In genomic region chr2:229800997-229801754, GRCh38 we compare ENCODE assay signal across 8 cellular contexts.
DNase-seq lines count a peak whose midpoint lies in the region; ATAC-seq, FAIRE-seq and TF ChIP-seq lines count a peak whose summit lies in the region.

No MANE protein-coding gene starts in this region.

- no peak for TF ChIP-seq POLR2A in GM12878 (IDR thresholded peaks at IDR 0.05; ENCODE audit: low read depth, low read length)

- SMC1A ChIA-PET in GM12878 (lab: Charles Lee; ENCODE audit: uncharacterized antibody, unreplicated experiment): interaction anchor here (0.6 to 2.4 kb wide), 31 partner anchors 9 to 359 kb away, joined by 3 to 42 read pairs (median 4); partner anchors contain the start of genes FBXO36 and TRIP12

- TF ChIP-seq CTCF in CD8-positive, alpha-beta T cell (IDR thresholded peaks at IDR 0.05): peak; percentile 87
- TF ChIP-seq CTCF in GM12878 (IDR thresholded peaks at IDR 0.05 in 2 of 3, conservative IDR thresholded peaks at IDR 0.05 in 1 of 3; ENCODE audit: control insufficient read depth in 2 of 3, extremely low read depth in 1 of 3, insufficient read depth in 1 of 3, low read depth in 3 of 3, low read length in 3 of 3): peak; percentile 60 to 79 (median 78)

- H3K27ac Mint-ChIP-seq in CD8-positive, alpha-beta T cell: no peak overlapping the region

- peak; percentile 81 for TF ChIP-seq RAD21 in GM12878 (IDR thresholded peaks at IDR 0.05; ENCODE audit: insufficient read depth, low read depth, low read length)

- no TSS peak for BruUV-seq in GM12878 (replicated peaks; lab: Mats Ljungman, UMichigan)

- TF ChIP-seq EP300 in GM12878 (IDR thresholded peaks at IDR 0.05; ENCODE audit: borderline replicate concordance in 1 of 2, control insufficient read depth in 1 of 2, low read depth in 2 of 2, low read length in 2 of 2): no peak

- no peak overlapping the region for H3K4me2 ChIP-seq in GM12878 (ENCODE audit: control insufficient read depth, insufficient read depth)

- in situ Hi-C loops in GM12878 (cut with MboI): no loop called here

- no peaks in the 10 kb centered on the region for H3K9me3 ChIP-seq in CD8-positive, alpha-beta T cell (ENCODE audit: low read length)
- H3K9me3 ChIP-seq in GM12878 (replicated peaks; ENCODE audit: control insufficient read depth, insufficient read depth, low read length): no peaks in the 10 kb centered on the region
- no peaks in the 10 kb centered on the region for H3K9me3 ChIP-seq in iPS DF 6.9 (ENCODE audit: control insufficient read depth, insufficient read depth, low read length)

- H3K9ac ChIP-seq in GM12878 (ENCODE audit: control insufficient read depth, insufficient read depth, low read length): no peak overlapping the region

- CTCF ChIA-PET in CD8-positive, alpha-beta T cell (lab: Charles Lee): interaction anchor here (0.6 to 4.5 kb wide), 34 partner anchors 10 to 810 kb away, joined by 3 to 52 read pairs (median 5); partner anchors contain the start of genes FBXO36, SLC16A14 and TRIP12
- CTCF ChIA-PET in GM12878 (lab: Yijun Ruan, JAX): interaction anchor here (0.6 to 7.6 kb wide), 53 partner anchors 10 to 361 kb away, joined by 3 to 107 read pairs (median 5); partner anchors contain the start of genes FBXO36, SLC16A14 and TRIP12

- no peaks in the 10 kb centered on the region for H3K79me2 ChIP-seq in GM12878 (ENCODE audit: control insufficient read depth, insufficient read depth, low read length)

- no peaks in the 10 kb centered on the region for H3K27me3 Mint-ChIP-seq in CD8-positive, alpha-beta T cell (ENCODE audit: low read depth)

- FAIRE-seq in GM12878 (lab: Jason Lieb, UNC): peak; percentile 95

- no peaks in the 10 kb centered on the region for H3K4me1 ChIP-seq in CD8-positive, alpha-beta T cell (ENCODE audit: insufficient read depth, low read length)
- H3K4me1 ChIP-seq in GM12878 (ENCODE audit: control insufficient read depth, insufficient read depth, low read length) (no peaks in the 10 kb centered on the region), iPS DF 6.9 (ENCODE audit: control insufficient read depth, insufficient read depth, low read length) (no peaks in the 10 kb centered on the region)

- no peaks in the 10 kb centered on the region for H3K9me3 Mint-ChIP-seq in CD8-positive, alpha-beta T cell

- H3K4me3 ChIP-seq in CD8-positive, alpha-beta T cell (ENCODE audit: low read depth, low read length): no peak overlapping the region
- no peak overlapping the region for H3K4me3 ChIP-seq in GM12878
- H3K4me3 ChIP-seq in iPS DF 6.9 (ENCODE audit: low read length): no peak overlapping the region

- intact Hi-C loops in CD8-positive, alpha-beta T cell (cut with DNase I, micrococcal nuclease): loop anchor here (1.0 to 10.0 kb wide), 10 partner anchors 41 to 996 kb away; partner anchors contain the start of genes FBXO36 (in 1 of the 2), SLC16A14 (in 1 of the 2) and TRIP12 (in 1 of the 2)
- intact Hi-C loops in GM12878 (cut with micrococcal nuclease; ENCODE audit: unreplicated experiment): loop anchor here (1.0 to 10.0 kb wide), 3 partner anchors 109 to 359 kb away; partner anchors contain the start of gene SLC16A14

- no peaks in the 10 kb centered on the region for H3K27me3 ChIP-seq in CD8-positive, alpha-beta T cell (ENCODE audit: insufficient read depth, low read length)
- H3K27me3 ChIP-seq in GM12878 (replicated peaks in 1 of 2; ENCODE audit: control insufficient read depth in 2 of 2, insufficient read depth in 2 of 2, low read length in 1 of 2) (no peaks in the 10 kb centered on the region), iPS DF 6.9 (ENCODE audit: control insufficient read depth, insufficient read depth, low read length) (no peaks in the 10 kb centered on the region)

- H3K4me3 Mint-ChIP-seq in CD8-positive, alpha-beta T cell: no peak overlapping the region

- ATAC-seq in CD8-positive, alpha-beta T cell: peak; percentile 77
- ATAC-seq in GM21360 (IDR thresholded peaks at IDR 0.05; ENCODE audit: unreplicated experiment) (peak; percentile 73), GM12878 (peak; percentile 91)

- H3K4me1 Mint-ChIP-seq in CD8-positive, alpha-beta T cell (ENCODE audit: low read depth): no peaks in the 10 kb centered on the region

- H4K20me1 ChIP-seq in GM12878 (ENCODE audit: control insufficient read depth, insufficient read depth): no peaks in the 10 kb centered on the region

- no peak overlapping the region for H2AFZ ChIP-seq in GM12878 (ENCODE audit: control insufficient read depth, low read depth, low read length)

- peak; percentile 48 to 82 (median 72) for DNase-seq in CD8-positive, alpha-beta T cell
- DNase-seq in NAMALWA (ENCODE audit: low spot score) (peak; percentile 78), T1000 (lab: John Stamatoyannopoulos, UW) (peak; percentile 1), GM12878 (ENCODE audit: low read depth, low spot score) (peak; percentile 23), iPS DF 6.9 (ENCODE audit: low read depth, low spot score) (peak; percentile 43), GF-D8 (lab: John Stamatoyannopoulos, UW) (no peak)
- peak; percentile 37 to 46 for DNase-seq in stimulated activated CD4-positive, alpha-beta T cell treated with anti-CD3 and anti-CD28 coated beads, Interleukin-15, amount 100 ng/mL, for 1 hour (ENCODE audit: low read depth in 1 of 2, low spot score in 1 of 2)

- peaks cover 83% of the 10 kb centered on the region for H3K36me3 Mint-ChIP-seq in CD8-positive, alpha-beta T cell

- POLR2A ChIA-PET in CD8-positive, alpha-beta T cell (lab: Charles Lee): interaction anchor here (0.9 to 1.2 kb wide), 5 partner anchors 19 to 315 kb away, joined by 3 to 4 read pairs (median 3); partner anchors contain the start of gene TRIP12
- POLR2A ChIA-PET in GM12878 (lab: Charles Lee): interaction anchor here (0.6 kb wide), 1 partner anchor 63 kb away, joined by 4 read pairs; no protein-coding TSS in a partner anchor

- RAD21 ChIA-PET in GM12878 (lab: Charles Lee; ENCODE audit: unreplicated experiment): interaction anchor here (0.6 to 4.6 kb wide), 17 partner anchors 15 to 359 kb away, joined by 3 to 44 read pairs (median 3); partner anchors contain the start of gene SLC16A14

- H3K36me3 ChIP-seq in CD8-positive, alpha-beta T cell (ENCODE audit: insufficient read depth, low read length): peaks cover 44% of the 10 kb centered on the region
- H3K36me3 ChIP-seq in GM12878 (ENCODE audit: control insufficient read depth in 2 of 2, insufficient read depth in 2 of 2, low read length in 1 of 2): peaks cover 3 to 38% of the 10 kb centered on the region in 2 experiments
- peaks cover 2% of the 10 kb centered on the region; the same call in 1 of the 2 replicates for H3K36me3 ChIP-seq in iPS DF 6.9 (ENCODE audit: control insufficient read depth, insufficient read depth, low read length)

- no peak overlapping the region for H3K27ac ChIP-seq in CD8-positive, alpha-beta T cell (ENCODE audit: low read depth, low read length)
- no peak overlapping the region for H3K27ac ChIP-seq in GM12878 (ENCODE audit: control insufficient read depth, insufficient read depth)
- H3K27ac ChIP-seq in iPS DF 6.9 (ENCODE audit: low read length): no peak overlapping the region

TF ChIP-seq in GM12878, 131 proteins besides CTCF, POLR2A, EP300 and RAD21:
- TF ChIP-seq SREBF1 (IDR thresholded peaks at IDR 0.05; ENCODE audit: low read length): no peak
- no peak for TF ChIP-seq ZBTB33 (IDR thresholded peaks at IDR 0.05)
- no peak for TF ChIP-seq BACH1 (IDR thresholded peaks at IDR 0.05; ENCODE audit: borderline replicate concordance)
- TF ChIP-seq ZSCAN29 (IDR thresholded peaks at IDR 0.05): peak; percentile 13; the same call in 1 of the 2 replicates
- no peak for TF ChIP-seq CBX3 (IDR thresholded peaks at IDR 0.05; ENCODE audit: borderline replicate concordance, low read depth)
- TF ChIP-seq MEF2B (IDR thresholded peaks at IDR 0.05; ENCODE audit: partially characterized antibody, poor library complexity, severe bottlenecking): no peak
- TF ChIP-seq YY1 (IDR thresholded peaks at IDR 0.05; ENCODE audit: low read depth, low read length): 0 out of 2 replicates have a peak, but pooled peaks have one; percentile 36
- TF ChIP-seq RCOR1 (conservative IDR thresholded peaks at IDR 0.05; ENCODE audit: low read depth, low read length): no peak
- peak; percentile 80 for TF ChIP-seq SMC3 (IDR thresholded peaks at IDR 0.05; ENCODE audit: borderline replicate concordance, low read length)
- TF ChIP-seq ATF7 (IDR thresholded peaks at IDR 0.05; ENCODE audit: low read depth): no peak
- no peak for TF ChIP-seq ZNF384 (IDR thresholded peaks at IDR 0.05; ENCODE audit: borderline replicate concordance, low read depth, low read length)
